ENCODE assay signal across 17 cellular contexts in genomic region chr11:44525473-44526252, GRCh38. TPM values are rescaled to one million over a fixed set of nuclear protein-coding genes. Genes with fewer than 3 reads are reported as not detected.
DNase-seq lines count a peak whose midpoint lies in the region; ATAC-seq and TF ChIP-seq lines count a peak whose summit lies in the region.
"Had no signal": no experiment of that assay in that cellular context is flagged by ENCODE, and none has a peak within 500 bp of the region (broad histone marks: within the 10 kb centered on the region; RNA-seq: fewer than 3 reads in every experiment).

No MANE protein-coding gene starts in this region.

- H3K36me3 ChIP-seq in right atrium auricular region (no peaks in the 10 kb centered on the region), parathyroid adenoma (ENCODE audit: control insufficient read depth, insufficient read depth, low read length) (no peaks in the 10 kb centered on the region)
- no peaks in the 10 kb centered on the region for H3K36me3 ChIP-seq in CD8-positive, alpha-beta memory T cell (ENCODE audit: insufficient read depth, low read length)

- no peak overlapping the region for H3K4me3 Mint-ChIP-seq in CD8-positive, alpha-beta memory T cell
- H3K4me3 Mint-ChIP-seq: CD14-positive monocyte had no signal

- no peak for ATAC-seq in left ventricle myocardium superior
- ATAC-seq: PC-3 had no signal

- H3K9ac ChIP-seq in parathyroid adenoma, result no peak overlapping the region

- POLR2A ChIA-PET in CD8-positive, alpha-beta memory T cell (lab: Charles Lee), result no interaction called here

- H3K27me3 Mint-ChIP-seq in CD8-positive, alpha-beta memory T cell, result peaks cover 16 to 28% of the 10 kb centered on the region in 2 donors

- CTCF ChIA-PET in CD8-positive, alpha-beta memory T cell (lab: Charles Lee), result no interaction called here

- intact Hi-C loops in left ventricle myocardium superior (cut with micrococcal nuclease), result no loop called here

- no peak overlapping the region for H3K27ac ChIP-seq in right atrium auricular region
- peak overlapping the region; percentile 24 for H3K27ac ChIP-seq in parathyroid adenoma
- H3K27ac ChIP-seq in CD8-positive, alpha-beta memory T cell (ENCODE audit: low read depth, low read length), result no peak overlapping the region
- H3K27ac ChIP-seq: RWPE1 had no signal

- DNase-seq in left ventricle myocardium superior (peak; percentile 49), right atrium auricular region (ENCODE audit: low spot score) (no peak), choroid plexus epithelial cell (ENCODE audit: low read depth) (peak; percentile 28), NCI-H226 (no peak), NCI-H128 (lab: John Stamatoyannopoulos, UW; ENCODE audit: unreplicated experiment) (no peak)
- no peak for DNase-seq in CD8-positive, alpha-beta memory T cell
- DNase-seq: COR-L47, GF-D8, NCI-H1436, NCI-H2029, NCI-H2171, NCI-H446 treated with DMSO at 0.1 percent for 48 hours, NCI-H774, PC-3 had no signal

- no peak for TF ChIP-seq CTCF in right atrium auricular region (IDR thresholded peaks at IDR 0.05)
- no peak for TF ChIP-seq CTCF in choroid plexus epithelial cell (conservative IDR thresholded peaks at IDR 0.05; ENCODE audit: low read depth, low read length)
- TF ChIP-seq CTCF in parathyroid adenoma (IDR thresholded peaks at IDR 0.05), result no peak

- peaks cover 0 to under 1% of the 10 kb centered on the region in 2 donors for H3K4me1 ChIP-seq in right atrium auricular region
- no peaks in the 10 kb centered on the region for H3K4me1 ChIP-seq in parathyroid adenoma
- H3K4me1 ChIP-seq in CD8-positive, alpha-beta memory T cell (ENCODE audit: insufficient read depth, low read length), result no peaks in the 10 kb centered on the region

- no peak overlapping the region for H3K27ac Mint-ChIP-seq in CD8-positive, alpha-beta memory T cell
- H3K27ac Mint-ChIP-seq: CD14-positive monocyte had no signal

- H3K79me2 ChIP-seq in parathyroid adenoma, result no peaks in the 10 kb centered on the region

- no peaks in the 10 kb centered on the region for H3K27me3 ChIP-seq in right atrium auricular region
- H3K27me3 ChIP-seq in parathyroid adenoma (ENCODE audit: control insufficient read depth, insufficient read depth, low read length), result no peaks in the 10 kb centered on the region
- H3K27me3 ChIP-seq in CD8-positive, alpha-beta memory T cell (ENCODE audit: insufficient read depth, low read length, poor library complexity, severe bottlenecking), result no peaks in the 10 kb centered on the region

- H3K4me2 ChIP-seq in parathyroid adenoma (ENCODE audit: low read length), result no peak overlapping the region

- H3K9me3 Mint-ChIP-seq in CD8-positive, alpha-beta memory T cell, result no peaks in the 10 kb centered on the region

- H3K36me3 Mint-ChIP-seq in CD8-positive, alpha-beta memory T cell, result no peaks in the 10 kb centered on the region
- H3K36me3 Mint-ChIP-seq: CD14-positive monocyte had no signal

- H3K4me3 ChIP-seq in right atrium auricular region (no peak overlapping the region), choroid plexus epithelial cell (ENCODE audit: low read depth, low read length) (no peak overlapping the region), parathyroid adenoma (ENCODE audit: low read depth, low read length) (no peak overlapping the region)
- no peak overlapping the region for H3K4me3 ChIP-seq in CD8-positive, alpha-beta memory T cell (ENCODE audit: low read length)

- H2AFZ ChIP-seq in parathyroid adenoma, result no peak overlapping the region

- no peaks in the 10 kb centered on the region for H3K9me3 ChIP-seq in right atrium auricular region
- no peaks in the 10 kb centered on the region for H3K9me3 ChIP-seq in parathyroid adenoma (ENCODE audit: control insufficient read depth, low read length)
- H3K9me3 ChIP-seq in CD8-positive, alpha-beta memory T cell (ENCODE audit: low read length), result no peaks in the 10 kb centered on the region

- peaks cover 9 to 11% (median 9%) of the 10 kb centered on the region in 3 donors for H3K4me1 Mint-ChIP-seq in CD8-positive, alpha-beta memory T cell

RNA-seq across cellular contexts. Expression of gene CD82, which starts 39.8 kb away (rescaled TPM):
- 58.0 TPM for total RNA-seq in left ventricle myocardium superior
- 10 to 100 TPM in 1 of 2 donors, 1 to 10 TPM in 1; 6.8 to 17.7 TPM for total RNA-seq in right atrium auricular region
- 100 to 1,000 TPM; 356 to 388 TPM for total RNA-seq in CD8-positive, alpha-beta memory T cell
- polyA plus RNA-seq in CD8-positive, alpha-beta memory T cell, result 131 TPM

Comparison
In these comparisons a context has a peak if more than half of its experiments do, and no peak if none do; other contexts are left out.
1. DNase-seq: peak in left ventricle myocardium superior (single experiment) and choroid plexus epithelial cell (single experiment); none in right atrium auricular region (single experiment), NCI-H226 (single experiment), CD8-positive, alpha-beta memory T cell (0 of 5) and NCI-H128 (single experiment).